Comparison of ENCODE assay signal across 1 cellular context in the genomic region with DNA sequence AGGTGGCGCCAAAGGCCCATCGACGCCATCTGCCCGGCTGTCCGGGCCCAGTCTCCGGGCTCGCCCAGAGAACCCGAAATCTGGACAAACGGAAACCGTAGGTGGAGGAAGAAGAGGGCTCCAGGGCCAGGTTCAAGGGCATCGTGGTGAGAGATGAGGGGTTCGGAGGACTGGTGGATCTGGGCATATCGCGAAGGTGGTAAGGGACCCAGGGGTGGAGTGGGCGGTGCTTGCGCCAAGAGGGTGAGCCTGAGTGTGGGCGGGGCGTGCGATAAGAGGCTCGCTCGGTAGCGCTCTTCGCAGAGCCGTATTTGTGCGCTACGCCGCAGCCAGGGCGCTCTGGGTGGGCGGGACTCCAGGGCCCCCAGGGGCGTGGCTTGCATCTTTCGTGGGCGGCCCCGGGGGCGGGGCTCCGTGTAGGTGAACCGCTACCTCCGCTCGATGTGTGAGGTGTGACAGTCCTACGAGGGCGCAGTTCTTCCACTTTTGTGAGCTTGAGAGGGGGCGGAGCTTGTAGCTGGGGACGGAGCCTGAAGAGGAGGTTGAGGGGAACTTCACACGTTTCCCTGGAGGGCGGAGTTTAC.
TF ChIP-seq lines count a peak whose summit lies in the region.

No MANE protein-coding gene starts in this region.

TF ChIP-seq in HEK293, 187 proteins besides CTCF, POLR2A, EP300 and RAD21 (continued from another document and continues in another):
- TF ChIP-seq ZNF148 (tag by site-specific recombination; IDR thresholded peaks at IDR 0.05; ENCODE audit: borderline replicate concordance), result no peak
- TF ChIP-seq, protein P1, sequence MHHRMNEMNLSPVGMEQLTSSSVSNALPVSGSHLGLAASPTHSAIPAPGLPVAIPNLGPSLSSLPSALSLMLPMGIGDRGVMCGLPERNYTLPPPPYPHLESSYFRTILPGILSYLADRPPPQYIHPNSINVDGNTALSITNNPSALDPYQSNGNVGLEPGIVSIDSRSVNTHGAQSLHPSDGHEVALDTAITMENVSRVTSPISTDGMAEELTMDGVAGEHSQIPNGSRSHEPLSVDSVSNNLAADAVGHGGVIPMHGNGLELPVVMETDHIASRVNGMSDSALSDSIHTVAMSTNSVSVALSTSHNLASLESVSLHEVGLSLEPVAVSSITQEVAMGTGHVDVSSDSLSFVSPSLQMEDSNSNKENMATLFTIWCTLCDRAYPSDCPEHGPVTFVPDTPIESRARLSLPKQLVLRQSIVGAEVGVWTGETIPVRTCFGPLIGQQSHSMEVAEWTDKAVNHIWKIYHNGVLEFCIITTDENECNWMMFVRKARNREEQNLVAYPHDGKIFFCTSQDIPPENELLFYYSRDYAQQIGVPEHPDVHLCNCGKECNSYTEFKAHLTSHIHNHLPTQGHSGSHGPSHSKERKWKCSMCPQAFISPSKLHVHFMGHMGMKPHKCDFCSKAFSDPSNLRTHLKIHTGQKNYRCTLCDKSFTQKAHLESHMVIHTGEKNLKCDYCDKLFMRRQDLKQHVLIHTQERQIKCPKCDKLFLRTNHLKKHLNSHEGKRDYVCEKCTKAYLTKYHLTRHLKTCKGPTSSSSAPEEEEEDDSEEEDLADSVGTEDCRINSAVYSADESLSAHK (tag by site-specific recombination; IDR thresholded peaks at IDR 0.05), result no peak
- peak; percentile 78 for TF ChIP-seq KLF16 (tag by site-specific recombination; IDR thresholded peaks at IDR 0.05)
- no peak for TF ChIP-seq HOXD13 (CRISPR knock-in tag; IDR thresholded peaks at IDR 0.05; ENCODE audit: borderline replicate concordance)
- TF ChIP-seq KLF9 (tag by site-specific recombination; IDR thresholded peaks at IDR 0.05; ENCODE audit: low read depth), result peak; percentile 94
- TF ChIP-seq, protein P2, sequence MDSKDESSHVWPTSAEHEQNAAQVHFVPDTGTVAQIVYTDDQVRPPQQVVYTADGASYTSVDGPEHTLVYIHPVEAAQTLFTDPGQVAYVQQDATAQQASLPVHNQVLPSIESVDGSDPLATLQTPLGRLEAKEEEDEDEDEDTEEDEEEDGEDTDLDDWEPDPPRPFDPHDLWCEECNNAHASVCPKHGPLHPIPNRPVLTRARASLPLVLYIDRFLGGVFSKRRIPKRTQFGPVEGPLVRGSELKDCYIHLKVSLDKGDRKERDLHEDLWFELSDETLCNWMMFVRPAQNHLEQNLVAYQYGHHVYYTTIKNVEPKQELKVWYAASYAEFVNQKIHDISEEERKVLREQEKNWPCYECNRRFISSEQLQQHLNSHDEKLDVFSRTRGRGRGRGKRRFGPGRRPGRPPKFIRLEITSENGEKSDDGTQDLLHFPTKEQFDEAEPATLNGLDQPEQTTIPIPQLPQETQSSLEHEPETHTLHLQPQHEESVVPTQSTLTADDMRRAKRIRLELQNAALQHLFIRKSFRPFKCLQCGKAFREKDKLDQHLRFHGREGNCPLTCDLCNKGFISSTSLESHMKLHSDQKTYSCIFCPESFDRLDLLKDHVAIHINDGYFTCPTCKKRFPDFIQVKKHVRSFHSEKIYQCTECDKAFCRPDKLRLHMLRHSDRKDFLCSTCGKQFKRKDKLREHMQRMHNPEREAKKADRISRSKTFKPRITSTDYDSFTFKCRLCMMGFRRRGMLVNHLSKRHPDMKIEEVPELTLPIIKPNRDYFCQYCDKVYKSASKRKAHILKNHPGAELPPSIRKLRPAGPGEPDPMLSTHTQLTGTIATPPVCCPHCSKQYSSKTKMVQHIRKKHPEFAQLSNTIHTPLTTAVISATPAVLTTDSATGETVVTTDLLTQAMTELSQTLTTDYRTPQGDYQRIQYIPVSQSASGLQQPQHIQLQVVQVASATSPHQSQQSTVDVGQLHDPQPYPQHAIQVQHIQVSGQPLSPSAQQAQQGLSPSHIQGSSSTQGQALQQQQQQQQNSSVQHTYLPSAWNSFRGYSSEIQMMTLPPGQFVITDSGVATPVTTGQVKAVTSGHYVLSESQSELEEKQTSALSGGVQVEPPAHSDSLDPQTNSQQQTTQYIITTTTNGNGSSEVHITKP (tag by site-specific recombination; IDR thresholded peaks at IDR 0.05), result 0 out of 2 replicates have a peak, but pooled peaks have one; percentile 90
- TF ChIP-seq YY1 (tag by site-specific recombination; IDR thresholded peaks at IDR 0.05), result no peak
- no peak for TF ChIP-seq ZNF341 (tag by site-specific recombination; IDR thresholded peaks at IDR 0.05; ENCODE audit: low read depth)
- TF ChIP-seq, protein P3, sequence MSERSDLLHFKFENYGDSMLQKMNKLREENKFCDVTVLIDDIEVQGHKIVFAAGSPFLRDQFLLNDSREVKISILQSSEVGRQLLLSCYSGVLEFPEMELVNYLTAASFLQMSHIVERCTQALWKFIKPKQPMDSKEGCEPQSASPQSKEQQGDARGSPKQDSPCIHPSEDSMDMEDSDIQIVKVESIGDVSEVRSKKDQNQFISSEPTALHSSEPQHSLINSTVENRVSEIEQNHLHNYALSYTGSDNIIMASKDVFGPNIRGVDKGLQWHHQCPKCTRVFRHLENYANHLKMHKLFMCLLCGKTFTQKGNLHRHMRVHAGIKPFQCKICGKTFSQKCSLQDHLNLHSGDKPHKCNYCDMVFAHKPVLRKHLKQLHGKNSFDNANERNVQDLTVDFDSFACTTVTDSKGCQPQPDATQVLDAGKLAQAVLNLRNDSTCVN (tag by site-specific recombination; optimal IDR thresholded peaks at IDR 0.05), result peak; percentile 53
- peak; percentile 67 for TF ChIP-seq ZNF654 (tag by site-specific recombination; IDR thresholded peaks at IDR 0.05; ENCODE audit: low read depth)
- no peak for TF ChIP-seq BCL11B (tag by site-specific recombination; IDR thresholded peaks at IDR 0.05; ENCODE audit: low read depth)
- no peak for TF ChIP-seq ZNF19 (tag by site-specific recombination; IDR thresholded peaks at IDR 0.05; ENCODE audit: low read depth)
- TF ChIP-seq ZNF423 (tag by site-specific recombination; IDR thresholded peaks at IDR 0.05), result peak; percentile 96
- TF ChIP-seq ZNF211 (tag by site-specific recombination; IDR thresholded peaks at IDR 0.05; ENCODE audit: low read depth), result no peak
- no peak for TF ChIP-seq ZNF184 (tag by site-specific recombination; IDR thresholded peaks at IDR 0.05)
- TF ChIP-seq ZNF112 (tag by site-specific recombination; IDR thresholded peaks at IDR 0.05), result no peak
- TF ChIP-seq GLIS2 (tag by site-specific recombination; IDR thresholded peaks at IDR 0.05), result peak; percentile 76
- peak; percentile 84 for TF ChIP-seq ZXDB (tag by site-specific recombination; IDR thresholded peaks at IDR 0.05)
- peak; percentile 99 for TF ChIP-seq ZFHX2 (tag by site-specific recombination; conservative IDR thresholded peaks at IDR 0.05)
- TF ChIP-seq, protein P4, sequence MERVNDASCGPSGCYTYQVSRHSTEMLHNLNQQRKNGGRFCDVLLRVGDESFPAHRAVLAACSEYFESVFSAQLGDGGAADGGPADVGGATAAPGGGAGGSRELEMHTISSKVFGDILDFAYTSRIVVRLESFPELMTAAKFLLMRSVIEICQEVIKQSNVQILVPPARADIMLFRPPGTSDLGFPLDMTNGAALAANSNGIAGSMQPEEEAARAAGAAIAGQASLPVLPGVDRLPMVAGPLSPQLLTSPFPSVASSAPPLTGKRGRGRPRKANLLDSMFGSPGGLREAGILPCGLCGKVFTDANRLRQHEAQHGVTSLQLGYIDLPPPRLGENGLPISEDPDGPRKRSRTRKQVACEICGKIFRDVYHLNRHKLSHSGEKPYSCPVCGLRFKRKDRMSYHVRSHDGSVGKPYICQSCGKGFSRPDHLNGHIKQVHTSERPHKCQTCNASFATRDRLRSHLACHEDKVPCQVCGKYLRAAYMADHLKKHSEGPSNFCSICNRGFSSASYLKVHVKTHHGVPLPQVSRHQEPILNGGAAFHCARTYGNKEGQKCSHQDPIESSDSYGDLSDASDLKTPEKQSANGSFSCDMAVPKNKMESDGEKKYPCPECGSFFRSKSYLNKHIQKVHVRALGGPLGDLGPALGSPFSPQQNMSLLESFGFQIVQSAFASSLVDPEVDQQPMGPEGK (tag by site-specific recombination; IDR thresholded peaks at IDR 0.05), result peak; percentile 83
- TF ChIP-seq GLIS1 (tag by site-specific recombination; IDR thresholded peaks at IDR 0.05), result peak; percentile 70
- TF ChIP-seq SP7 (tag by site-specific recombination; IDR thresholded peaks at IDR 0.05), result peak; percentile 60
- no peak for TF ChIP-seq WT1 (tag by site-specific recombination; IDR thresholded peaks at IDR 0.05)
- no peak for TF ChIP-seq PRDM2 (tag by site-specific recombination; IDR thresholded peaks at IDR 0.05; ENCODE audit: borderline replicate concordance)
- TF ChIP-seq ZNF398 (tag by site-specific recombination; IDR thresholded peaks at IDR 0.05), result no peak
- TF ChIP-seq, protein P5, sequence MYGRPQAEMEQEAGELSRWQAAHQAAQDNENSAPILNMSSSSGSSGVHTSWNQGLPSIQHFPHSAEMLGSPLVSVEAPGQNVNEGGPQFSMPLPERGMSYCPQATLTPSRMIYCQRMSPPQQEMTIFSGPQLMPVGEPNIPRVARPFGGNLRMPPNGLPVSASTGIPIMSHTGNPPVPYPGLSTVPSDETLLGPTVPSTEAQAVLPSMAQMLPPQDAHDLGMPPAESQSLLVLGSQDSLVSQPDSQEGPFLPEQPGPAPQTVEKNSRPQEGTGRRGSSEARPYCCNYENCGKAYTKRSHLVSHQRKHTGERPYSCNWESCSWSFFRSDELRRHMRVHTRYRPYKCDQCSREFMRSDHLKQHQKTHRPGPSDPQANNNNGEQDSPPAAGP (tag by site-specific recombination; IDR thresholded peaks at IDR 0.05), result 0 out of 2 replicates have a peak, but pooled peaks have one; percentile 42
- peak; percentile 19; the same call in 1 of the 2 replicates for TF ChIP-seq ZNF394 (tag by site-specific recombination; IDR thresholded peaks at IDR 0.05; ENCODE audit: borderline replicate concordance)
- no peak for TF ChIP-seq ZNF624 (tag by site-specific recombination; IDR thresholded peaks at IDR 0.05)
- TF ChIP-seq ZNF335 (tag by site-specific recombination; conservative IDR thresholded peaks at IDR 0.05), result peak; percentile 91
